In the genomic region with DNA sequence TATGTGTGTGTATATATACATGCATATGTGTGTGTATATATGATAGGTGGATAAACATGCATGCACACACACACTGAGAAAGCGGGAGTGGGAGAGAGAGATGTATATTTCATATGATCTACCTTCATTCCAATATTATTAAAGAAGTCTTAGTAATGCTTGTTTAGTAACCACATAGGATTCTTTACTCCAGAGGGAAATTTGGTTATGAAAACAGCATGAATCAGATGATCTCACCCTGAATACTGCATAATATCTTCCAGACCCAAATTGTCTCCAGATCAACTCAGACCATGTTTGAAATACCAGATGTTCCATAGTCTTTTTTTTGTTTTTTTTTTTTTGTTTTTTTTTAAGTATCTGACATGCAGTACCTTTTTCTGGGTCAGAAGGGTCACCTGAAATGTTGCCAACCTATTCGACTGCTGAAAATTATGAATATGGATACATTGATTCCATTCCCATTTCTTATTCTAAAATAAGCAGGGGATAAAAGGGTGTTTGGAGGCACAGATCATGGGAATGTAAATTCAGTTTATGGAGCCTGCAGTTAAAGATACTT, we compare ENCODE assay signal across 11 cellular contexts. TPM values are rescaled to one million over a fixed set of nuclear protein-coding genes. Genes with fewer than 3 reads are reported as not detected.
DNase-seq lines count a peak whose midpoint lies in the region; ATAC-seq and TF ChIP-seq lines count a peak whose summit lies in the region.
"Had no signal": no experiment of that assay in that cellular context is flagged by ENCODE, and none has a peak within 500 bp of the region (broad histone marks: within the 10 kb centered on the region; RNA-seq: fewer than 3 reads in every experiment).

No MANE protein-coding gene starts in this region.

- H3K4me1 ChIP-seq in gastroesophageal sphincter: peaks cover 33 to 98% (median 39%) of the 10 kb centered on the region in 3 donors
- peaks cover 54% of the 10 kb centered on the region for H3K4me1 ChIP-seq in effector memory CD4-positive, alpha-beta T cell (ENCODE audit: control insufficient read depth, insufficient read depth, low read length, poor library complexity, severe bottlenecking)

- DNase-seq in HCEC 1CT: peak; percentile 93
- DNase-seq in amniotic epithelial cell (ENCODE audit: low read depth): peak; percentile 85
- peak; percentile 86 for DNase-seq in stromal cell of bone marrow (ENCODE audit: low read depth)
- no peak for DNase-seq in effector memory CD4-positive, alpha-beta T cell
- no peak for DNase-seq in germinal center (ENCODE audit: low spot score)
- DNase-seq in DMS 273 treated with DMSO at 0.1 percent for 48 hours (lab: John Stamatoyannopoulos, UW): no peak
- DNase-seq: colonic mucosa; GDM1; stimulated activated CD8-positive, alpha-beta memory T cell treated with anti-CD3 and anti-CD28 coated beads, Interleukin-4, amount 100 ng/mL, for 48 hours had no signal

- H3K9me3 ChIP-seq in gastroesophageal sphincter: no peaks in the 10 kb centered on the region
- no peaks in the 10 kb centered on the region for H3K9me3 ChIP-seq in effector memory CD4-positive, alpha-beta T cell (ENCODE audit: control insufficient read depth, low read length)
- H3K9me3 ChIP-seq: colonic mucosa had no signal

- WGBS in gastroesophageal sphincter (ENCODE audit: low coverage in 1 of 2), 2 donors: 42 to 58% methylated on average over 2 of the region's 2 CpGs

- peak overlapping the region; percentile 39 to 85 (median 70) for H3K27ac ChIP-seq in gastroesophageal sphincter
- no peak overlapping the region for H3K27ac ChIP-seq in effector memory CD4-positive, alpha-beta T cell (ENCODE audit: insufficient read depth, low read length, poor library complexity, severe bottlenecking)
- H3K27ac ChIP-seq: colonic mucosa had no signal

- TF ChIP-seq EP300 in gastroesophageal sphincter (IDR thresholded peaks at IDR 0.05): no peak

- H3K27me3 ChIP-seq in gastroesophageal sphincter: no peaks in the 10 kb centered on the region
- H3K27me3 ChIP-seq in effector memory CD4-positive, alpha-beta T cell (replicated peaks; ENCODE audit: control insufficient read depth, insufficient read depth, low read length, poor library complexity, severe bottlenecking): no peaks in the 10 kb centered on the region
- H3K27me3 ChIP-seq: colonic mucosa had no signal

- H3K36me3 ChIP-seq in gastroesophageal sphincter: no peaks in the 10 kb centered on the region
- H3K36me3 ChIP-seq in effector memory CD4-positive, alpha-beta T cell (ENCODE audit: control insufficient read depth, insufficient read depth, low read length): no peaks in the 10 kb centered on the region
- H3K36me3 ChIP-seq: colonic mucosa had no signal

- no peak overlapping the region for H3K4me3 ChIP-seq in gastroesophageal sphincter
- no peak overlapping the region for H3K4me3 ChIP-seq in effector memory CD4-positive, alpha-beta T cell (ENCODE audit: insufficient read depth, low read depth, low read length, poor library complexity, severe bottlenecking)
- H3K4me3 ChIP-seq: colonic mucosa had no signal

- ATAC-seq in gastroesophageal sphincter: peak; percentile 73
- ATAC-seq in GM19455 (IDR thresholded peaks at IDR 0.05; ENCODE audit: unreplicated experiment): no peak

- no peak for TF ChIP-seq CTCF in gastroesophageal sphincter (IDR thresholded peaks at IDR 0.05)

- TF ChIP-seq POLR2A in gastroesophageal sphincter (IDR thresholded peaks at IDR 0.05): no peak

RNA-seq across cellular contexts. Expression of gene TES, which starts 17.4 kb away (rescaled TPM):
- total RNA-seq in gastroesophageal sphincter: 100 to 1,000 TPM; 245 to 501 (median 290) TPM

Comparison
In these comparisons a context has a peak if more than half of its experiments do, and no peak if none do; other contexts are left out.
1. DNase-seq: peak in HCEC 1CT (single experiment), amniotic epithelial cell (single experiment) and stromal cell of bone marrow (single experiment); none in effector memory CD4-positive, alpha-beta T cell (0 of 3), germinal center (single experiment) and DMS 273 treated with DMSO at 0.1 percent for 48 hours (single experiment).